In the genomic region with DNA sequence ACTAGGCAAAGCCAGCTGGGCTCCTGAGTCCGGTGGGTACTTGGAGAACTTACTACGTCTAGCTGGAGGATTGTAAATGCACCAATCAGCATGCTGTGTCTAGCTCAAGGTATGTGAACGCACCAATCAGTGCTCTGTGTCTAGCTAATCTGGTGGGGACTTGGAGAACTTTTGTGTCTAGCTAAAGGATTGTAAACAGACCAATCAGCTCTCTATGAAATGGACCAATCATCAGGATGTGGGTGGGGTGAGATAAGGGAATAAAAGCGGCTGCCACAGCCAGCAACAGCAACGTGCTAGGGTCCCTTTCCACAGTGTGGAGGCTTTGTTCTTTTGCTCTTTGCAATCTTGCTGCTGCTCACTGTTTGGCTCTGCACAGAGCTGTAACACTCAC, we compare ENCODE assay signal across 8 cellular contexts.
DNase-seq lines count a peak whose midpoint lies in the region; ATAC-seq and TF ChIP-seq lines count a peak whose summit lies in the region.
"Not testable (repeated sequence)": the region's sequence is repeated elsewhere in the genome, so short reads cannot be mapped to it uniquely, and the experiment has no call there.

No MANE protein-coding gene starts in this region.

- not testable (repeated sequence) for H3K27me3 Mint-ChIP-seq in activated T-helper 2 cell treated with anti-CD3 and anti-CD28 coated beads, Interferon-gamma antibody, Interleukin-2, Interleukin-4, amounts not matched to agents 10 μg/mL and 5 μg/mL and 100 μg/mL, durations not matched to agents 14 hours and 24 hours and 36 hours (ENCODE audit: low read depth)

- not testable (repeated sequence) for H4K20me1 ChIP-seq in DND-41 (ENCODE audit: insufficient read depth, low read length); hepatocyte (ENCODE audit: insufficient read depth, poor library complexity, severe bottlenecking)

- not testable (repeated sequence) for H2BK12ac ChIP-seq in trophoblast cell (ENCODE audit: low read length)

- not testable (repeated sequence) for H3K23ac ChIP-seq in trophoblast cell (ENCODE audit: low read length)

- H3K4me3 ChIP-seq in DND-41 (ENCODE audit: low read depth in 1 of 2, low read length in 2 of 2), result peak overlapping the region in 1 of 2 experiments; percentile 50; a peak in 2 of 4 replicates
- peak overlapping the region; percentile 6 for H3K4me3 ChIP-seq in ectodermal cell (ENCODE audit: insufficient read depth, low read depth, low read length)
- H3K4me3 ChIP-seq in hepatocyte; trophoblast cell (ENCODE audit: low read depth, low read length): not testable (repeated sequence)

- not testable (repeated sequence) for H2AK5ac ChIP-seq in trophoblast cell (ENCODE audit: low read length)

- not testable (repeated sequence) for H3K9ac ChIP-seq in DND-41 (ENCODE audit: low read depth, low read length); trophoblast cell (ENCODE audit: low read length)

- H3K27ac ChIP-seq in 22Rv1, result peak overlapping the region; percentile 52
- not testable (repeated sequence) for H3K27ac ChIP-seq in DND-41 (ENCODE audit: low read length); ectodermal cell (ENCODE audit: insufficient read depth, low read depth, low read length, poor library complexity, severe bottlenecking); trophoblast cell (ENCODE audit: low read depth, low read length)
- H3K27ac ChIP-seq in hepatocyte, result peak overlapping the region; percentile 51

- H3K4me1 Mint-ChIP-seq in activated T-helper 2 cell treated with anti-CD3 and anti-CD28 coated beads, Interferon-gamma antibody, Interleukin-2, Interleukin-4, amounts not matched to agents 10 μg/mL and 5 μg/mL and 100 μg/mL, durations not matched to agents 14 hours and 24 hours and 36 hours (ENCODE audit: low read depth), result not testable (repeated sequence)

- H3K9me2 ChIP-seq in hepatocyte (replicated peaks; ENCODE audit: insufficient read depth), result not testable (repeated sequence)

- H4K8ac ChIP-seq in trophoblast cell (ENCODE audit: low read depth, low read length), result not testable (repeated sequence)

- 85 to 91% methylated on average over 2 to 3 of the region's 5 CpGs for WGBS in ectodermal cell, 2 experiments
- 61% methylated on average over 5 of the region's 5 CpGs for WGBS in hepatocyte (ENCODE audit: low lambda C conversion rate, missing lambda C conversion rate)
- WGBS in trophoblast cell (ENCODE audit: extremely low coverage, insufficient coverage, insufficient read length), result no CpG with 5 or more reads among the region's 5 CpGs

- intact Hi-C loops in activated T-helper 2 cell treated with anti-CD3 and anti-CD28 coated beads, Interferon-gamma antibody, Interleukin-2, Interleukin-4, amounts not matched to agents 10 μg/mL and 5 μg/mL and 100 μg/mL, durations not matched to agents 14 hours and 24 hours and 36 hours (cut with micrococcal nuclease), result not testable (repeated sequence)

- peak; percentile 73 for ATAC-seq in DND-41 (ENCODE audit: insufficient read depth, low read depth)
- ATAC-seq in SK-N-SH treated with all-trans-retinoic acid at 6 μM for 48 hours, result peak; percentile 27; the same call in 2 of the 3 replicates

- H3K79me2 ChIP-seq in DND-41 (ENCODE audit: insufficient read depth, low read length); hepatocyte; trophoblast cell (ENCODE audit: control insufficient read depth, insufficient read depth, low read length, poor library complexity): not testable (repeated sequence)

- H3K4ac ChIP-seq in trophoblast cell (ENCODE audit: low read depth, low read length), result not testable (repeated sequence)

- not testable (repeated sequence) for H3K36me3 Mint-ChIP-seq in activated T-helper 2 cell treated with anti-CD3 and anti-CD28 coated beads, Interferon-gamma antibody, Interleukin-2, Interleukin-4, amounts not matched to agents 10 μg/mL and 5 μg/mL and 100 μg/mL, durations not matched to agents 14 hours and 24 hours and 36 hours (ENCODE audit: low read depth)

- not testable (repeated sequence) for H3K4me2 ChIP-seq in DND-41 (ENCODE audit: insufficient read depth, low read length); trophoblast cell (ENCODE audit: low read length)
- H3K4me2 ChIP-seq in hepatocyte, result peak overlapping the region; percentile 59

- H2BK120ac ChIP-seq in trophoblast cell (ENCODE audit: insufficient read depth, low read length, poor library complexity), result not testable (repeated sequence)

- not testable (repeated sequence) for H2BK5ac ChIP-seq in trophoblast cell (ENCODE audit: low read depth, low read length, poor library complexity)

- H3K27ac Mint-ChIP-seq in activated T-helper 2 cell treated with anti-CD3 and anti-CD28 coated beads, Interferon-gamma antibody, Interleukin-2, Interleukin-4, amounts not matched to agents 10 μg/mL and 5 μg/mL and 100 μg/mL, durations not matched to agents 14 hours and 24 hours and 36 hours, result not testable (repeated sequence)

- not testable (repeated sequence) for H3K9me3 Mint-ChIP-seq in activated T-helper 2 cell treated with anti-CD3 and anti-CD28 coated beads, Interferon-gamma antibody, Interleukin-2, Interleukin-4, amounts not matched to agents 10 μg/mL and 5 μg/mL and 100 μg/mL, durations not matched to agents 14 hours and 24 hours and 36 hours

- not testable (repeated sequence) for H3K79me1 ChIP-seq in trophoblast cell (ENCODE audit: low read length)

- H3K9me3 ChIP-seq in DND-41 (ENCODE audit: insufficient read depth, low read length, severe bottlenecking); ectodermal cell (ENCODE audit: control insufficient read depth, low read length); hepatocyte (ENCODE audit: low read depth); trophoblast cell (ENCODE audit: insufficient read depth, low read depth, low read length): not testable (repeated sequence)

- H3K36me3 ChIP-seq in DND-41 (ENCODE audit: insufficient read depth, low read length); ectodermal cell (ENCODE audit: control insufficient read depth, insufficient read depth, low read length); hepatocyte (replicated peaks; ENCODE audit: insufficient read depth, low read depth); trophoblast cell (ENCODE audit: control insufficient read depth in 1 of 2, insufficient read depth in 2 of 2, low read length in 2 of 2): not testable (repeated sequence)

- H3K18ac ChIP-seq in trophoblast cell (ENCODE audit: low read length), result not testable (repeated sequence)

- DNase-seq in DND-41 (peak; percentile 56), NCI-H1694 (lab: John Stamatoyannopoulos, UW) (peak; percentile 14), hepatocyte (ENCODE audit: low spot score) (peak; percentile 3), trophoblast cell (peak; percentile 0 to 20)
- DNase-seq in activated T-helper 2 cell treated with anti-CD3 and anti-CD28 coated beads, Interferon-gamma antibody, Interleukin-2, Interleukin-4, amounts not matched to agents 10 μg/mL and 5 μg/mL and 100 μg/mL, durations not matched to agents 14 hours and 24 hours and 36 hours (ENCODE audit: low spot score), result not testable (repeated sequence)

- not testable (repeated sequence) for H4K91ac ChIP-seq in trophoblast cell (ENCODE audit: low read depth, low read length)

- not testable (repeated sequence) for H2AFZ ChIP-seq in DND-41 (ENCODE audit: low read depth, low read length); trophoblast cell (ENCODE audit: insufficient read depth, low read length, poor library complexity)
- H2AFZ ChIP-seq in hepatocyte, result peak overlapping the region; percentile 57

- H3K14ac ChIP-seq in trophoblast cell (ENCODE audit: low read length), result not testable (repeated sequence)

- H4K12ac ChIP-seq in trophoblast cell (ENCODE audit: low read depth, low read length), result not testable (repeated sequence)

- TF ChIP-seq CTCF in 22Rv1 (IDR thresholded peaks at IDR 0.05); DND-41 (IDR thresholded peaks at IDR 0.05; ENCODE audit: borderline replicate concordance, extremely low read depth, low read length, poor library complexity, severe bottlenecking); hepatocyte (IDR thresholded peaks at IDR 0.05; ENCODE audit: poor library complexity): not testable (repeated sequence)

- peak overlapping the region; percentile 7 for H3K4me3 Mint-ChIP-seq in activated T-helper 2 cell treated with anti-CD3 and anti-CD28 coated beads, Interferon-gamma antibody, Interleukin-2, Interleukin-4, amounts not matched to agents 10 μg/mL and 5 μg/mL and 100 μg/mL, durations not matched to agents 14 hours and 24 hours and 36 hours (ENCODE audit: low read depth)

- H3K27me3 ChIP-seq in DND-41 (ENCODE audit: insufficient read depth, low read length, poor library complexity); ectodermal cell (ENCODE audit: control insufficient read depth, insufficient read depth, low read length, poor library complexity, severe bottlenecking); hepatocyte; trophoblast cell (ENCODE audit: insufficient read depth, low read length): not testable (repeated sequence)

- H3K4me1 ChIP-seq in DND-41 (ENCODE audit: insufficient read depth, low read length); ectodermal cell (ENCODE audit: control insufficient read depth, insufficient read depth, low read length); hepatocyte (ENCODE audit: insufficient read depth); trophoblast cell (ENCODE audit: control insufficient read depth in 1 of 2, insufficient read depth in 2 of 2, low read length in 2 of 2): not testable (repeated sequence)
